In genomic region chr7:110994028-110994967, GRCh38 we compare ENCODE assay signal across 20 cellular contexts.
DNase-seq lines count a peak whose midpoint lies in the region; ATAC-seq and TF ChIP-seq lines count a peak whose summit lies in the region.
"Had no signal": no experiment of that assay in that cellular context is flagged by ENCODE, and none has a peak within 500 bp of the region (broad histone marks: within the 10 kb centered on the region; RNA-seq: fewer than 3 reads in every experiment).

No MANE protein-coding gene starts in this region.

- no peak overlapping the region for H3K4me3 ChIP-seq in retinal pigment epithelial cell (ENCODE audit: low read length)
- H3K4me3 ChIP-seq: A549, lower lobe of right lung, spleen, upper lobe of left lung had no signal

- CTCF ChIA-PET in activated CD4-positive, alpha-beta memory T cell treated with anti-CD3 and anti-CD28 coated beads, Interleukin-2, amount 10 ng/mL, durations not matched to agents 7 days and 5 days (lab: Charles Lee), result interaction anchor here (0.7 kb wide), 1 partner anchor 17 kb away, joined by 3 read pairs; no protein-coding TSS in a partner anchor
- CTCF ChIA-PET in activated CD4-positive, alpha-beta memory T cell treated with anti-CD3 and anti-CD28 coated beads for 36 hours (lab: Charles Lee), result no interaction called here

- H3K4me3 Mint-ChIP-seq in activated CD4-positive, alpha-beta memory T cell treated with anti-CD3 and anti-CD28 coated beads, Interleukin-2, amount 10 ng/mL, durations not matched to agents 7 days and 5 days, result no peak overlapping the region
- no peak overlapping the region for H3K4me3 Mint-ChIP-seq in activated CD4-positive, alpha-beta memory T cell treated with anti-CD3 and anti-CD28 coated beads for 36 hours
- H3K4me3 Mint-ChIP-seq in T-helper 17 cell, result no peak overlapping the region
- no peak overlapping the region for H3K4me3 Mint-ChIP-seq in effector memory CD8-positive, alpha-beta T cell
- H3K4me3 Mint-ChIP-seq: IgD-negative memory B cell; stimulated activated naive B cell treated with anti-CD40 and anti-IgM and Interleukin-4, amounts not matched to agents 10 μg/mL and 1 μg/mL and 100 μg/mL, for 72 hours had no signal

- TF ChIP-seq CTCF in retinal pigment epithelial cell (conservative IDR thresholded peaks at IDR 0.05; ENCODE audit: low read depth, low read length), result no peak

- no peaks in the 10 kb centered on the region for H3K9me3 ChIP-seq in T-helper 17 cell (ENCODE audit: control insufficient read depth, low read length, poor library complexity, severe bottlenecking)
- H3K9me3 ChIP-seq: A549, lower lobe of right lung, spleen, upper lobe of left lung had no signal

- no peak for DNase-seq in activated CD4-positive, alpha-beta memory T cell treated with anti-CD3 and anti-CD28 coated beads, Interleukin-2, amount 10 ng/mL, durations not matched to agents 7 days and 5 days
- DNase-seq in activated CD4-positive, alpha-beta memory T cell treated with anti-CD3 and anti-CD28 coated beads for 36 hours, result no peak
- DNase-seq in T-helper 17 cell, result no peak
- DNase-seq in effector memory CD8-positive, alpha-beta T cell, result no peak
- peak; percentile 43 for DNase-seq in retinal pigment epithelial cell (ENCODE audit: low read depth)
- no peak for DNase-seq in DMS53 (lab: John Stamatoyannopoulos, UW)
- no peak for DNase-seq in iPS-NIHi7 (ENCODE audit: extremely low spot score)
- DNase-seq: activated CD8-positive, alpha-beta memory T cell treated with anti-CD3 and anti-CD28 coated beads, Interleukin-2, amount 50 U/mL, for 4 hours; DMS79 treated with DMSO at 0.1 percent for 48 hours; foreskin melanocyte; lower lobe of right lung; MV-4-11; NCI-H2029 treated with DMSO at 0.1 percent for 48 hours; NCI-H524 treated with DMSO at 0.1 percent for 48 hours; spleen; stimulated activated naive B cell treated with anti-CD40 and anti-IgM and Interleukin-4, amounts not matched to agents 10 μg/mL and 1 μg/mL and 100 μg/mL, for 72 hours; upper lobe of left lung had no signal

- peaks cover 25% of the 10 kb centered on the region for H3K4me1 Mint-ChIP-seq in activated CD4-positive, alpha-beta memory T cell treated with anti-CD3 and anti-CD28 coated beads, Interleukin-2, amount 10 ng/mL, durations not matched to agents 7 days and 5 days
- peaks cover 22% of the 10 kb centered on the region for H3K4me1 Mint-ChIP-seq in activated CD4-positive, alpha-beta memory T cell treated with anti-CD3 and anti-CD28 coated beads for 36 hours (ENCODE audit: low read depth)
- peaks cover 17% of the 10 kb centered on the region for H3K4me1 Mint-ChIP-seq in T-helper 17 cell
- peaks cover 2 to 20% of the 10 kb centered on the region in 2 donors for H3K4me1 Mint-ChIP-seq in effector memory CD8-positive, alpha-beta T cell (ENCODE audit: low read depth in 2 of 2)
- H3K4me1 Mint-ChIP-seq: stimulated activated naive B cell treated with anti-CD40 and anti-IgM and Interleukin-4, amounts not matched to agents 10 μg/mL and 1 μg/mL and 100 μg/mL, for 72 hours had no signal

- ATAC-seq in T-helper 17 cell, result peak; percentile 53
- peak; percentile 24 for ATAC-seq in effector memory CD8-positive, alpha-beta T cell (replicated peaks)
- no peak for ATAC-seq in GM21717 (IDR thresholded peaks at IDR 0.05; ENCODE audit: unreplicated experiment)
- ATAC-seq: A549; lower lobe of right lung; stimulated activated naive B cell treated with anti-CD40 and anti-IgM and Interleukin-4, amounts not matched to agents 10 μg/mL and 1 μg/mL and 100 μg/mL, for 72 hours had no signal

- POLR2A ChIA-PET in activated CD4-positive, alpha-beta memory T cell treated with anti-CD3 and anti-CD28 coated beads, Interleukin-2, amount 10 ng/mL, durations not matched to agents 7 days and 5 days (lab: Charles Lee), result interaction anchor here (0.6 to 1.7 kb wide), 5 partner anchors 8 to 93 kb away, joined by 3 read pairs; no protein-coding TSS in a partner anchor
- POLR2A ChIA-PET in activated CD4-positive, alpha-beta memory T cell treated with anti-CD3 and anti-CD28 coated beads for 36 hours (lab: Charles Lee), result interaction anchor here (0.9 kb wide), 1 partner anchor 568 kb away, joined by 3 read pairs; the partner anchor contains the start of gene IMMP2L

- intact Hi-C loops in activated CD4-positive, alpha-beta memory T cell treated with anti-CD3 and anti-CD28 coated beads for 36 hours (cut with micrococcal nuclease), result no loop called here

- no peaks in the 10 kb centered on the region for H3K9me3 Mint-ChIP-seq in activated CD4-positive, alpha-beta memory T cell treated with anti-CD3 and anti-CD28 coated beads, Interleukin-2, amount 10 ng/mL, durations not matched to agents 7 days and 5 days
- no peaks in the 10 kb centered on the region for H3K9me3 Mint-ChIP-seq in activated CD4-positive, alpha-beta memory T cell treated with anti-CD3 and anti-CD28 coated beads for 36 hours
- H3K9me3 Mint-ChIP-seq in effector memory CD8-positive, alpha-beta T cell, result no peaks in the 10 kb centered on the region
- H3K9me3 Mint-ChIP-seq: IgD-negative memory B cell; stimulated activated naive B cell treated with anti-CD40 and anti-IgM and Interleukin-4, amounts not matched to agents 10 μg/mL and 1 μg/mL and 100 μg/mL, for 72 hours had no signal

- H3K36me3 Mint-ChIP-seq in activated CD4-positive, alpha-beta memory T cell treated with anti-CD3 and anti-CD28 coated beads, Interleukin-2, amount 10 ng/mL, durations not matched to agents 7 days and 5 days (ENCODE audit: low read depth), result peaks cover 5% of the 10 kb centered on the region
- no peaks in the 10 kb centered on the region for H3K36me3 Mint-ChIP-seq in activated CD4-positive, alpha-beta memory T cell treated with anti-CD3 and anti-CD28 coated beads for 36 hours
- H3K36me3 Mint-ChIP-seq in T-helper 17 cell (ENCODE audit: low read depth), result no peaks in the 10 kb centered on the region
- peaks cover under 1% of the 10 kb centered on the region for H3K36me3 Mint-ChIP-seq in effector memory CD8-positive, alpha-beta T cell (ENCODE audit: insufficient read depth)
- H3K36me3 Mint-ChIP-seq: IgD-negative memory B cell; stimulated activated naive B cell treated with anti-CD40 and anti-IgM and Interleukin-4, amounts not matched to agents 10 μg/mL and 1 μg/mL and 100 μg/mL, for 72 hours had no signal

- H3K27ac Mint-ChIP-seq in activated CD4-positive, alpha-beta memory T cell treated with anti-CD3 and anti-CD28 coated beads, Interleukin-2, amount 10 ng/mL, durations not matched to agents 7 days and 5 days, result peak overlapping the region; percentile 37
- H3K27ac Mint-ChIP-seq in activated CD4-positive, alpha-beta memory T cell treated with anti-CD3 and anti-CD28 coated beads for 36 hours, result no peak overlapping the region
- peak overlapping the region; percentile 35 for H3K27ac Mint-ChIP-seq in T-helper 17 cell
- peak overlapping the region in 1 of 2 donors; percentile 10 for H3K27ac Mint-ChIP-seq in effector memory CD8-positive, alpha-beta T cell

- no peaks in the 10 kb centered on the region for H3K27me3 Mint-ChIP-seq in activated CD4-positive, alpha-beta memory T cell treated with anti-CD3 and anti-CD28 coated beads, Interleukin-2, amount 10 ng/mL, durations not matched to agents 7 days and 5 days
- no peaks in the 10 kb centered on the region for H3K27me3 Mint-ChIP-seq in activated CD4-positive, alpha-beta memory T cell treated with anti-CD3 and anti-CD28 coated beads for 36 hours
- no peaks in the 10 kb centered on the region for H3K27me3 Mint-ChIP-seq in T-helper 17 cell
- no peaks in the 10 kb centered on the region for H3K27me3 Mint-ChIP-seq in effector memory CD8-positive, alpha-beta T cell
- H3K27me3 Mint-ChIP-seq: IgD-negative memory B cell; stimulated activated naive B cell treated with anti-CD40 and anti-IgM and Interleukin-4, amounts not matched to agents 10 μg/mL and 1 μg/mL and 100 μg/mL, for 72 hours had no signal
